11 cellular contexts compared by ENCODE assay signal in the genomic region with DNA sequence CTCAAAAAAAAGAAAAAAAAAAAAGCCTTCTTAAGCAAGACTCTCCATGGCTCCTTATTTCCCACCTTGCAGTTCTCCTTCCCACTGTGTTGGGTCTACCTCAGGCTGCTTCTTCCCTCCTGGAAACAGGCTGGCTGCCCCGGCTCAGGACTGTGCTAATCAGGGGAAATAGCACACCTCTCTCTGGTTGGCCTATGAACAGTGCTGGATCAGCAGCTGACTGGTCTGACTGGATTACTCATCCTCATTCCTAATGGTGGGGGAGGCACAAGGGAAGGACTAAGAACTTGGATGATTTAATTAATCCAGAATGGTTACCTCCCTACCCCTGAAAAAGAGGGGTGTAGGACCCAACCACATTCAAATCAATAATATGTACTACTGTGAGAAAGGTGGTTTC. TPM values are rescaled to one million over a fixed set of nuclear protein-coding genes. Genes with fewer than 3 reads are reported as not detected.
A peak's percentile ranks its signal among the peaks of the same experiment; 100 is the strongest.
DNase-seq lines count a peak whose midpoint lies in the region; ATAC-seq and TF ChIP-seq lines count a peak whose summit lies in the region.
"Had no signal": no experiment of that assay in that cellular context is flagged by ENCODE, and none has a peak within 500 bp of the region (broad histone marks: within the 10 kb centered on the region; RNA-seq: fewer than 3 reads in every experiment).

No MANE protein-coding gene starts in this region.

- peaks cover 9% of the 10 kb centered on the region for H3K36me3 ChIP-seq in MG63
- no peaks in the 10 kb centered on the region for H3K36me3 ChIP-seq in mammary epithelial cell (ENCODE audit: insufficient read depth, low read length)

- no peak overlapping the region for H3K9ac ChIP-seq in mammary epithelial cell (ENCODE audit: insufficient read depth, low read length)

- DNase-seq in AG20443 (ENCODE audit: low spot score) (peak; percentile 85), MG63 (peak; percentile 66), mammary epithelial cell (peak; percentile 76), kidney glomerular epithelial cell (lab: John Stamatoyannopoulos, UW) (peak; percentile 85), globus pallidus (ENCODE audit: low spot score) (no peak)
- DNase-seq in activated naive CD8-positive, alpha-beta T cell treated with anti-CD3 and anti-CD28 coated beads for 36 hours, result no peak
- no peak for DNase-seq in activated CD4-positive, alpha-beta T cell treated with anti-CD3 and anti-CD28 coated beads for 4 hours
- DNase-seq: activated CD4-positive, alpha-beta T cell treated with anti-CD3 and anti-CD28 coated beads, Interleukin-2, amount 50 U/mL, for 4 hours; activated naive CD8-positive, alpha-beta T cell treated with anti-CD3 and anti-CD28 coated beads, Interleukin-2, amount 10 ng/mL, durations not matched to agents 7 days and 5 days had no signal

- H3K4me3 Mint-ChIP-seq in activated naive CD8-positive, alpha-beta T cell treated with anti-CD3 and anti-CD28 coated beads for 36 hours, result no peak overlapping the region
- H3K4me3 Mint-ChIP-seq: activated naive CD8-positive, alpha-beta T cell treated with anti-CD3 and anti-CD28 coated beads, Interleukin-2, amount 10 ng/mL, durations not matched to agents 7 days and 5 days; CD14-positive monocyte had no signal

- no peak overlapping the region for H3K27ac ChIP-seq in mammary epithelial cell (ENCODE audit: insufficient read depth, low read depth, low read length)

- peak overlapping the region; percentile 49 for H2AFZ ChIP-seq in mammary epithelial cell (ENCODE audit: low read depth, low read length)

- H3K4me2 ChIP-seq in mammary epithelial cell (ENCODE audit: insufficient read depth, low read depth, low read length), result no peak overlapping the region

- in situ Hi-C loops in mammary epithelial cell (cut with MboI; ENCODE audit: low sequenced_read_pairs in 2 of 2), result loop anchor here (10.0 kb wide), 1 partner anchor 45 kb away; a partner anchor contains a TSS

- 20% methylated on average over 1 of the region's 1 CpG for WGBS in mammary epithelial cell (ENCODE audit: low coverage, missing lambda C conversion rate)

- dilution Hi-C loops in mammary epithelial cell (cut with HindIII; ENCODE audit: low sequenced_read_pairs), result loop anchor here (5.0 kb wide), 1 partner anchor 43 kb away; a partner anchor contains a TSS

- peaks cover 11% of the 10 kb centered on the region for H3K36me3 Mint-ChIP-seq in activated naive CD8-positive, alpha-beta T cell treated with anti-CD3 and anti-CD28 coated beads for 36 hours

- H3K9me3 Mint-ChIP-seq in activated naive CD8-positive, alpha-beta T cell treated with anti-CD3 and anti-CD28 coated beads for 36 hours, result peaks cover 2% of the 10 kb centered on the region
- H3K9me3 Mint-ChIP-seq: activated naive CD8-positive, alpha-beta T cell treated with anti-CD3 and anti-CD28 coated beads, Interleukin-2, amount 10 ng/mL, durations not matched to agents 7 days and 5 days; CD14-positive monocyte had no signal

- no TSS peak for BruUV-seq in mammary epithelial cell (replicated peaks; lab: Mats Ljungman, UMichigan)

- no peak overlapping the region for H3K4me3 ChIP-seq in MG63
- no peak overlapping the region for H3K4me3 ChIP-seq in mammary epithelial cell (replicated peaks in 1 of 3; ENCODE audit: insufficient read depth in 1 of 3, low read depth in 2 of 3, low read length in 3 of 3)

- H3K79me2 ChIP-seq in mammary epithelial cell (ENCODE audit: insufficient read depth, low read length), result peaks cover 18% of the 10 kb centered on the region

- TF ChIP-seq CTCF in mammary epithelial cell (conservative IDR thresholded peaks at IDR 0.05 in 1 of 2, IDR thresholded peaks at IDR 0.05 in 1 of 2; ENCODE audit: extremely low read depth in 1 of 2, insufficient read depth in 1 of 2, low read depth in 1 of 2, low read length in 2 of 2), result no peak

- H3K27me3 Mint-ChIP-seq in activated naive CD8-positive, alpha-beta T cell treated with anti-CD3 and anti-CD28 coated beads for 36 hours, result peaks cover 5% of the 10 kb centered on the region
- H3K27me3 Mint-ChIP-seq: activated naive CD8-positive, alpha-beta T cell treated with anti-CD3 and anti-CD28 coated beads, Interleukin-2, amount 10 ng/mL, durations not matched to agents 7 days and 5 days had no signal

- peaks cover 16% of the 10 kb centered on the region for H3K4me1 Mint-ChIP-seq in activated naive CD8-positive, alpha-beta T cell treated with anti-CD3 and anti-CD28 coated beads for 36 hours

- intact Hi-C loops in mammary epithelial cell (cut with micrococcal nuclease), result no loop called here

- no peaks in the 10 kb centered on the region for H3K9me3 ChIP-seq in MG63
- H3K9me3 ChIP-seq in mammary epithelial cell (replicated peaks; ENCODE audit: insufficient read depth, low read length), result no peaks in the 10 kb centered on the region

- peaks cover 15% of the 10 kb centered on the region for H3K4me1 ChIP-seq in mammary epithelial cell (ENCODE audit: insufficient read depth, low read length)

- H3K27ac Mint-ChIP-seq in activated naive CD8-positive, alpha-beta T cell treated with anti-CD3 and anti-CD28 coated beads for 36 hours, result no peak overlapping the region
- H3K27ac Mint-ChIP-seq: activated naive CD8-positive, alpha-beta T cell treated with anti-CD3 and anti-CD28 coated beads, Interleukin-2, amount 10 ng/mL, durations not matched to agents 7 days and 5 days; CD14-positive monocyte had no signal

- no peaks in the 10 kb centered on the region for H4K20me1 ChIP-seq in mammary epithelial cell (ENCODE audit: insufficient read depth, low read length)

- CTCF ChIA-PET in mammary epithelial cell (lab: Charles Lee; ENCODE audit: low non-redundant PET), result interaction anchor here (0.6 kb wide), 1 partner anchor 149 kb away, joined by 3 read pairs; no protein-coding TSS in a partner anchor

- no peaks in the 10 kb centered on the region for H3K27me3 ChIP-seq in MG63
- no peaks in the 10 kb centered on the region for H3K27me3 ChIP-seq in mammary epithelial cell (ENCODE audit: insufficient read depth, low read length)

- ATAC-seq in GM21529 (IDR thresholded peaks at IDR 0.05; ENCODE audit: unreplicated experiment), result no peak

RNA-seq across cellular contexts. Expression of a gene that starts 3.9 kb away (rescaled TPM):
- 168 and 271 TPM in 2 replicates for total RNA-seq in MG63 (2014; rRNA removed; shearing (Covaris generic); ENCODE audit: low replicate concordance)
- 100 to 1,000 TPM; 167 to 323 TPM for total RNA-seq in mammary epithelial cell
- 394 TPM for polyA plus RNA-seq in mammary epithelial cell
- 185 TPM for polyA minus RNA-seq in mammary epithelial cell
- 100 to 1,000 TPM; 585 to 589 TPM for total RNA-seq in activated naive CD8-positive, alpha-beta T cell treated with anti-CD3 and anti-CD28 coated beads for 36 hours

RNA-seq across cellular contexts. Expression of a gene that starts 43.0 kb away (rescaled TPM):
- 13.8 and 17.3 TPM in 2 replicates for total RNA-seq in MG63 (2014; rRNA removed; shearing (Covaris generic); ENCODE audit: low replicate concordance)
- total RNA-seq in mammary epithelial cell, result 10 to 100 TPM; 23.2 to 29.0 TPM
- 13.1 TPM for polyA plus RNA-seq in mammary epithelial cell
- 13.4 TPM for polyA minus RNA-seq in mammary epithelial cell
- 10 to 100 TPM; 21.5 to 23.1 TPM for total RNA-seq in activated naive CD8-positive, alpha-beta T cell treated with anti-CD3 and anti-CD28 coated beads for 36 hours

Comparison
In these comparisons a context has a peak if more than half of its experiments do, and no peak if none do; other contexts are left out.
1. DNase-seq: peak in AG20443 (single experiment), MG63 (single experiment), mammary epithelial cell (single experiment) and kidney glomerular epithelial cell (single experiment); none in activated naive CD8-positive, alpha-beta T cell treated with anti-CD3 and anti-CD28 coated beads for 36 hours (single experiment), globus pallidus (single experiment) and activated CD4-positive, alpha-beta T cell treated with anti-CD3 and anti-CD28 coated beads for 4 hours (0 of 2).